ENCODE assay signal across 19 cellular contexts in genomic region chr12:109997393-109997792, GRCh38. TPM values are rescaled to one million over a fixed set of nuclear protein-coding genes. Genes with fewer than 3 reads are reported as not detected.
DNase-seq lines count a peak whose midpoint lies in the region; ATAC-seq, FAIRE-seq and TF ChIP-seq lines count a peak whose summit lies in the region.
"Had no signal": no experiment of that assay in that cellular context is flagged by ENCODE, and none has a peak within 500 bp of the region (broad histone marks: within the 10 kb centered on the region; RNA-seq: fewer than 3 reads in every experiment).

No MANE protein-coding gene starts in this region.

- H3K9me3 ChIP-seq in Karpas-422 (ENCODE audit: low read length) = no peaks in the 10 kb centered on the region
- H3K9me3 ChIP-seq in astrocyte (ENCODE audit: insufficient read depth, low read depth, low read length) = no peaks in the 10 kb centered on the region
- no peaks in the 10 kb centered on the region for H3K9me3 ChIP-seq in neural progenitor cell (ENCODE audit: low read depth)

- H2AFZ ChIP-seq in Karpas-422 (ENCODE audit: low read length) = peak overlapping the region; percentile 17; the same call in 1 of the 2 replicates
- H2AFZ ChIP-seq in astrocyte (ENCODE audit: low read depth, low read length) = no peak overlapping the region
- H2AFZ ChIP-seq in neural progenitor cell (replicated peaks) = no peak overlapping the region

- no peak for TF ChIP-seq CTCF in astrocyte (IDR thresholded peaks at IDR 0.05; ENCODE audit: insufficient read depth, low read depth, low read length)
- TF ChIP-seq CTCF in neural progenitor cell (IDR thresholded peaks at IDR 0.05) = no peak

- intact Hi-C loops in activated CD4-positive, alpha-beta memory T cell treated with anti-CD3 and anti-CD28 coated beads for 36 hours (cut with micrococcal nuclease) = loop anchor here (2.0 to 10.0 kb wide), 3 partner anchors 51 to 587 kb away; partner anchors contain the start of genes ATP2A2, C12orf76 and PPTC7

- no peaks in the 10 kb centered on the region for H3K9me2 ChIP-seq in Karpas-422 (replicated peaks; ENCODE audit: insufficient read depth, low read length)

- H3K4me1 ChIP-seq in Karpas-422 (ENCODE audit: low read length) (peaks cover 61% of the 10 kb centered on the region), astrocyte (ENCODE audit: insufficient read depth, low read length) (peaks cover 39% of the 10 kb centered on the region), neural progenitor cell (peaks cover 12% of the 10 kb centered on the region)

- H3F3A ChIP-seq in neural progenitor cell (ENCODE audit: low read depth) = peaks cover 14% of the 10 kb centered on the region

- H3K36me3 ChIP-seq in Karpas-422 (ENCODE audit: insufficient read depth, low read length) = peaks cover 4% of the 10 kb centered on the region; the same call in 1 of the 2 replicates
- no peaks in the 10 kb centered on the region for H3K36me3 ChIP-seq in astrocyte (ENCODE audit: insufficient read depth, low read length)
- no peaks in the 10 kb centered on the region for H3K36me3 ChIP-seq in neural progenitor cell

- peak overlapping the region; percentile 91 for H3K9ac ChIP-seq in Karpas-422 (ENCODE audit: low read length)
- H3K9ac ChIP-seq in astrocyte (ENCODE audit: low read length) = no peak overlapping the region
- no peak overlapping the region for H3K9ac ChIP-seq in neural progenitor cell

- H3K4me3 Mint-ChIP-seq in activated CD4-positive, alpha-beta memory T cell treated with anti-CD3 and anti-CD28 coated beads for 36 hours = no peak overlapping the region
- no peak overlapping the region for H3K4me3 Mint-ChIP-seq in activated CD4-positive, alpha-beta memory T cell treated with anti-CD3 and anti-CD28 coated beads, Interleukin-2, amount 10 ng/mL, durations not matched to agents 7 days and 5 days
- H3K4me3 Mint-ChIP-seq in astrocyte (ENCODE audit: unreplicated experiment) (peak overlapping the region; percentile 88), neural progenitor cell (peak overlapping the region; percentile 40)

- H3K4me2 ChIP-seq in Karpas-422 (ENCODE audit: low read depth, low read length, poor library complexity, severe bottlenecking) (peak overlapping the region; percentile 84), astrocyte (ENCODE audit: low read length) (no peak overlapping the region), neural progenitor cell (no peak overlapping the region)

- H3K4me3 ChIP-seq in Karpas-422 (ENCODE audit: low read length) = peak overlapping the region; percentile 97
- no peak overlapping the region for H3K4me3 ChIP-seq in astrocyte (ENCODE audit: insufficient read depth, low read depth, low read length)
- no peak overlapping the region for H3K4me3 ChIP-seq in neural progenitor cell

- H3K9me3 Mint-ChIP-seq in activated CD4-positive, alpha-beta memory T cell treated with anti-CD3 and anti-CD28 coated beads for 36 hours = no peaks in the 10 kb centered on the region
- no peaks in the 10 kb centered on the region for H3K9me3 Mint-ChIP-seq in activated CD4-positive, alpha-beta memory T cell treated with anti-CD3 and anti-CD28 coated beads, Interleukin-2, amount 10 ng/mL, durations not matched to agents 7 days and 5 days
- no peaks in the 10 kb centered on the region for H3K9me3 Mint-ChIP-seq in astrocyte (ENCODE audit: unreplicated experiment)
- no peaks in the 10 kb centered on the region for H3K9me3 Mint-ChIP-seq in neural progenitor cell

- CTCF ChIA-PET in activated CD4-positive, alpha-beta memory T cell treated with anti-CD3 and anti-CD28 coated beads for 36 hours (lab: Charles Lee) = interaction anchor here (0.6 kb wide), 1 partner anchor 434 kb away, joined by 3 read pairs; no protein-coding TSS in a partner anchor
- CTCF ChIA-PET in activated CD4-positive, alpha-beta memory T cell treated with anti-CD3 and anti-CD28 coated beads, Interleukin-2, amount 10 ng/mL, durations not matched to agents 7 days and 5 days (lab: Charles Lee) = no interaction called here

- H3K36me3 Mint-ChIP-seq in activated CD4-positive, alpha-beta memory T cell treated with anti-CD3 and anti-CD28 coated beads for 36 hours = peaks cover 5% of the 10 kb centered on the region
- peaks cover 44% of the 10 kb centered on the region for H3K36me3 Mint-ChIP-seq in activated CD4-positive, alpha-beta memory T cell treated with anti-CD3 and anti-CD28 coated beads, Interleukin-2, amount 10 ng/mL, durations not matched to agents 7 days and 5 days (ENCODE audit: low read depth)
- H3K36me3 Mint-ChIP-seq in astrocyte (ENCODE audit: low read depth, unreplicated experiment) (no peaks in the 10 kb centered on the region), neural progenitor cell (no peaks in the 10 kb centered on the region)

- FAIRE-seq in astrocyte (lab: Jason Lieb, UNC) = no peak
- FAIRE-seq: GM12891, H1, urothelium cell line had no signal

- no peak for DNase-seq in activated CD4-positive, alpha-beta memory T cell treated with anti-CD3 and anti-CD28 coated beads for 36 hours
- DNase-seq in activated CD4-positive, alpha-beta memory T cell treated with anti-CD3 and anti-CD28 coated beads, Interleukin-2, amount 10 ng/mL, durations not matched to agents 7 days and 5 days = no peak
- DNase-seq in Karpas-422 (no peak), astrocyte (ENCODE audit: low read depth) (no peak), neural progenitor cell (ENCODE audit: low spot score) (no peak)
- no peak for DNase-seq in stimulated activated CD4-positive, alpha-beta T cell treated with anti-CD3 and anti-CD28 coated beads, Interleukin-4, amount 100 ng/mL, for 4 hours
- DNase-seq: COR-L47; cortex of kidney; NCI-H1930; NCI-H510A; nucleus accumbens; stimulated activated naive CD4-positive, alpha-beta T cell had no signal

- H3K27ac ChIP-seq in Karpas-422 (ENCODE audit: low read length) (peak overlapping the region; percentile 87), astrocyte (ENCODE audit: low read depth, low read length) (no peak overlapping the region), neural progenitor cell (no peak overlapping the region)
- H3K27ac ChIP-seq: epithelial cell of prostate had no signal

- peaks cover 75% of the 10 kb centered on the region for H3K79me2 ChIP-seq in Karpas-422 (ENCODE audit: low read length)
- peaks cover 75% of the 10 kb centered on the region for H3K79me2 ChIP-seq in astrocyte (ENCODE audit: insufficient read depth, low read length)
- peaks cover 37% of the 10 kb centered on the region for H3K79me2 ChIP-seq in neural progenitor cell (ENCODE audit: low read depth)

- H3K27ac Mint-ChIP-seq in activated CD4-positive, alpha-beta memory T cell treated with anti-CD3 and anti-CD28 coated beads for 36 hours = peak overlapping the region; percentile 29
- no peak overlapping the region for H3K27ac Mint-ChIP-seq in activated CD4-positive, alpha-beta memory T cell treated with anti-CD3 and anti-CD28 coated beads, Interleukin-2, amount 10 ng/mL, durations not matched to agents 7 days and 5 days
- no peak overlapping the region for H3K27ac Mint-ChIP-seq in astrocyte (ENCODE audit: unreplicated experiment)
- no peak overlapping the region for H3K27ac Mint-ChIP-seq in neural progenitor cell

- no peak for ATAC-seq in GM19328 (IDR thresholded peaks at IDR 0.05; ENCODE audit: unreplicated experiment)
- ATAC-seq in HG02678 (IDR thresholded peaks at IDR 0.05; ENCODE audit: unreplicated experiment) = no peak
- ATAC-seq: Panc1 had no signal

- H3K4me1 Mint-ChIP-seq in activated CD4-positive, alpha-beta memory T cell treated with anti-CD3 and anti-CD28 coated beads for 36 hours (ENCODE audit: low read depth) = peaks cover 57% of the 10 kb centered on the region
- peaks cover 66% of the 10 kb centered on the region for H3K4me1 Mint-ChIP-seq in activated CD4-positive, alpha-beta memory T cell treated with anti-CD3 and anti-CD28 coated beads, Interleukin-2, amount 10 ng/mL, durations not matched to agents 7 days and 5 days
- H3K4me1 Mint-ChIP-seq in astrocyte (ENCODE audit: low read depth, unreplicated experiment) = peaks cover 19% of the 10 kb centered on the region
- H3K4me1 Mint-ChIP-seq in neural progenitor cell = peaks cover 34% of the 10 kb centered on the region

- H3K27me3 ChIP-seq in Karpas-422 (ENCODE audit: low read length) (no peaks in the 10 kb centered on the region), astrocyte (ENCODE audit: insufficient read depth, low read length) (no peaks in the 10 kb centered on the region), neural progenitor cell (peaks cover 17% of the 10 kb centered on the region)

- no peaks in the 10 kb centered on the region for H3K27me3 Mint-ChIP-seq in activated CD4-positive, alpha-beta memory T cell treated with anti-CD3 and anti-CD28 coated beads for 36 hours
- no peaks in the 10 kb centered on the region for H3K27me3 Mint-ChIP-seq in activated CD4-positive, alpha-beta memory T cell treated with anti-CD3 and anti-CD28 coated beads, Interleukin-2, amount 10 ng/mL, durations not matched to agents 7 days and 5 days
- no peaks in the 10 kb centered on the region for H3K27me3 Mint-ChIP-seq in astrocyte (ENCODE audit: low read depth, unreplicated experiment)
- peaks cover 8% of the 10 kb centered on the region for H3K27me3 Mint-ChIP-seq in neural progenitor cell (ENCODE audit: insufficient read depth, low read depth)

- POLR2A ChIA-PET in activated CD4-positive, alpha-beta memory T cell treated with anti-CD3 and anti-CD28 coated beads for 36 hours (lab: Charles Lee) = no interaction called here
- POLR2A ChIA-PET in activated CD4-positive, alpha-beta memory T cell treated with anti-CD3 and anti-CD28 coated beads, Interleukin-2, amount 10 ng/mL, durations not matched to agents 7 days and 5 days (lab: Charles Lee) = interaction anchor here (1.5 kb wide), 1 partner anchor 7 kb away, joined by 11 read pairs; no protein-coding TSS in a partner anchor

- H4K20me1 ChIP-seq in Karpas-422 (ENCODE audit: insufficient read depth, low read depth, low read length) (peaks cover 4% of the 10 kb centered on the region; the same call in 1 of the 2 replicates), astrocyte (ENCODE audit: insufficient read depth, low read length) (peaks cover 34% of the 10 kb centered on the region), neural progenitor cell (ENCODE audit: low read depth) (peaks cover 13% of the 10 kb centered on the region)

RNA-seq across cellular contexts. Expression of gene GIT2, which starts 1.2 kb away (rescaled TPM):
- total RNA-seq in activated CD4-positive, alpha-beta memory T cell treated with anti-CD3 and anti-CD28 coated beads for 36 hours = 10 to 100 TPM; 52.1 to 56.7 TPM
- total RNA-seq in activated CD4-positive, alpha-beta memory T cell treated with anti-CD3 and anti-CD28 coated beads, Interleukin-2, amount 10 ng/mL, durations not matched to agents 7 days and 5 days = 100 to 1,000 TPM; 107 to 112 TPM
- 76.3 and 81.9 TPM in 2 replicates for total RNA-seq in Karpas-422 (2014; rRNA removed; shearing (Covaris generic); ENCODE audit: low replicate concordance)
- 32.7 and 33.4 TPM in 2 replicates for total RNA-seq in astrocyte
- 23.9 and 28.5 TPM in 2 replicates for total RNA-seq in neural progenitor cell (ENCODE audit: low replicate concordance)

RNA-seq across cellular contexts. Expression of gene ANKRD13A, which starts 1.8 kb away (rescaled TPM):
- total RNA-seq in activated CD4-positive, alpha-beta memory T cell treated with anti-CD3 and anti-CD28 coated beads for 36 hours = 10 to 100 TPM; 45.0 to 46.6 TPM
- 10 to 100 TPM; 84.3 to 85.2 TPM for total RNA-seq in activated CD4-positive, alpha-beta memory T cell treated with anti-CD3 and anti-CD28 coated beads, Interleukin-2, amount 10 ng/mL, durations not matched to agents 7 days and 5 days
- 277 and 337 TPM in 2 replicates for total RNA-seq in Karpas-422 (2014; rRNA removed; shearing (Covaris generic); ENCODE audit: low replicate concordance)
- total RNA-seq in astrocyte = 22.5 and 23.9 TPM in 2 replicates
- 35.4 and 47.5 TPM in 2 replicates for total RNA-seq in neural progenitor cell (ENCODE audit: low replicate concordance)

RNA-seq across cellular contexts. Expression of gene C12orf76, which starts 50.9 kb away (rescaled TPM):
- 10 to 100 TPM; 14.2 to 17.1 TPM for total RNA-seq in activated CD4-positive, alpha-beta memory T cell treated with anti-CD3 and anti-CD28 coated beads for 36 hours
- 10 to 100 TPM; 26.2 to 29.1 TPM for total RNA-seq in activated CD4-positive, alpha-beta memory T cell treated with anti-CD3 and anti-CD28 coated beads, Interleukin-2, amount 10 ng/mL, durations not matched to agents 7 days and 5 days
- 12.8 and 24.6 TPM in 2 replicates for total RNA-seq in Karpas-422 (2014; rRNA removed; shearing (Covaris generic); ENCODE audit: low replicate concordance)
- total RNA-seq in astrocyte = 11.5 and 13.0 TPM in 2 replicates
- 39.8 and 48.8 TPM in 2 replicates for total RNA-seq in neural progenitor cell (ENCODE audit: low replicate concordance)

Comparison
In these comparisons a context has a peak if more than half of its experiments do, and no peak if none do; other contexts are left out.
1. H3K4me3 Mint-ChIP-seq: peak in astrocyte (single experiment) and neural progenitor cell (single experiment); none in activated CD4-positive, alpha-beta memory T cell treated with anti-CD3 and anti-CD28 coated beads for 36 hours (single experiment) and activated CD4-positive, alpha-beta memory T cell treated with anti-CD3 and anti-CD28 coated beads, Interleukin-2, amount 10 ng/mL, durations not matched to agents 7 days and 5 days (single experiment).